ENCODE assay signal across 10 cellular contexts in the genomic region with DNA sequence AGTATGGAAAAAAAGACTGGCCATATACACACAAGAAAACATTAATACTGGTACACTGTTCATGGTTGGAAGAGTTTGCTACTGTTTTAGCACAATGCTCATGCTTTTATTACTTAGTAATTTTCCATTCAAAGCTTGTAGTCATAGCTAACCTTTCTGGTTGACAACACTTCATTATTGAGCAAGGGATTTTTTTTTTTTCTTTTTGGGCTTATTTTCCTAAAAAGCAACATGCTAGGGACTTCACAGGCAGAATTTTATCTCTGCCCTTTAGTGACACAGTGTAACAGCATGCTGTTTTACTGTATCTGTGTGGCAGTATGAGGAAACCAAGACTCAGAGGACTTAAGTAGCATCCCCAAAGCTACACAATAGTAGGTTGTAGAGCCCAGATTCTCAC. TPM values are rescaled to one million over a fixed set of nuclear protein-coding genes. Genes with fewer than 3 reads are reported as not detected.
DNase-seq lines count a peak whose midpoint lies in the region; ATAC-seq and TF ChIP-seq lines count a peak whose summit lies in the region.
"Had no signal": no experiment of that assay in that cellular context is flagged by ENCODE, and none has a peak within 500 bp of the region (broad histone marks: within the 10 kb centered on the region; RNA-seq: fewer than 3 reads in every experiment).

No MANE protein-coding gene starts in this region.

- no peak overlapping the region for H2AFZ ChIP-seq in GM23248
- H2AFZ ChIP-seq in smooth muscle cell (ENCODE audit: low read depth): peak overlapping the region; percentile 21

- H3K9me3 ChIP-seq in GM23248 (ENCODE audit: low read depth): no peaks in the 10 kb centered on the region
- no peaks in the 10 kb centered on the region for H3K9me3 ChIP-seq in smooth muscle cell (replicated peaks; ENCODE audit: low read depth)
- H3K9me3 ChIP-seq: thyroid gland had no signal

- H3K27ac ChIP-seq in GM23248 (peak overlapping the region; percentile 64), smooth muscle cell (ENCODE audit: low read depth) (peak overlapping the region; percentile 41)

- H3F3A ChIP-seq in GM23248 (ENCODE audit: insufficient read depth) (peaks cover 5% of the 10 kb centered on the region; the same call in 1 of the 2 replicates), smooth muscle cell (ENCODE audit: low read depth) (peaks cover 5% of the 10 kb centered on the region)

- H3K4me3 ChIP-seq in GM23248 (no peak overlapping the region), smooth muscle cell (no peak overlapping the region)
- H3K4me3 ChIP-seq: thyroid gland had no signal

- ATAC-seq in HG02970 (IDR thresholded peaks at IDR 0.05; ENCODE audit: low FRiP score, unreplicated experiment): no peak

- in situ Hi-C loops in GM23248 (cut with MboI): no loop called here

- peak overlapping the region; percentile 18 for H3K9ac ChIP-seq in GM23248
- no peak overlapping the region for H3K9ac ChIP-seq in smooth muscle cell (ENCODE audit: low read depth)

- H3K4me1 ChIP-seq in GM23248 (ENCODE audit: insufficient read depth) (peaks cover 29% of the 10 kb centered on the region), smooth muscle cell (ENCODE audit: low read depth) (peaks cover 4% of the 10 kb centered on the region)

- no peaks in the 10 kb centered on the region for H3K9me2 ChIP-seq in GM23248 (ENCODE audit: insufficient read depth)

- DNase-seq in NCI-H1694 (lab: John Stamatoyannopoulos, UW) (peak; percentile 4), NCI-H1694 treated with DMSO at 0.1 percent for 48 hours (lab: John Stamatoyannopoulos, UW) (no peak), GM23248 (peak; percentile 65), NCI-H526 treated with DMSO at 0.1 percent for 48 hours (lab: John Stamatoyannopoulos, UW) (peak; percentile 29), smooth muscle cell (lab: John Stamatoyannopoulos, UW; ENCODE audit: unreplicated experiment) (no peak), iPS-NIHi11 (ENCODE audit: low spot score) (no peak)
- no peak for DNase-seq in stimulated activated naive CD4-positive, alpha-beta T cell (lab: John Stamatoyannopoulos, UW)
- DNase-seq: IMR-90, thyroid gland had no signal

- no peaks in the 10 kb centered on the region for H3K36me3 ChIP-seq in GM23248 (ENCODE audit: low read depth)
- H3K36me3 ChIP-seq in smooth muscle cell (ENCODE audit: low read depth): no peaks in the 10 kb centered on the region
- H3K36me3 ChIP-seq: thyroid gland had no signal

- no peaks in the 10 kb centered on the region for H3K27me3 ChIP-seq in GM23248 (replicated peaks; ENCODE audit: insufficient read depth)
- no peaks in the 10 kb centered on the region for H3K27me3 ChIP-seq in smooth muscle cell (ENCODE audit: low read depth)
- H3K27me3 ChIP-seq: thyroid gland had no signal

- H4K20me1 ChIP-seq in GM23248 (ENCODE audit: insufficient read depth): no peaks in the 10 kb centered on the region
- H4K20me1 ChIP-seq in smooth muscle cell (ENCODE audit: low read depth): no peaks in the 10 kb centered on the region

- H3K79me2 ChIP-seq in GM23248 (ENCODE audit: insufficient read depth) (no peaks in the 10 kb centered on the region), smooth muscle cell (ENCODE audit: low read depth) (no peaks in the 10 kb centered on the region)

- no peak for TF ChIP-seq CTCF in smooth muscle cell (IDR thresholded peaks at IDR 0.05; ENCODE audit: borderline replicate concordance, insufficient read depth, poor library complexity, severe bottlenecking)

- H3K4me2 ChIP-seq in GM23248 (ENCODE audit: unreplicated experiment) (no peak overlapping the region), smooth muscle cell (peak overlapping the region; percentile 10)

RNA-seq across cellular contexts. Expression of gene FGGY, which starts 58.5 kb away (rescaled TPM):
- 11.4 and 16.9 TPM in 2 replicates for total RNA-seq in GM23248 (2014; rRNA removed; shearing (Covaris generic))
- polyA plus RNA-seq in GM23248 (2016; fragmentation: Nextera tagmentation; extraction: Ambion mirVana) (12.8 and 16.4 TPM in 2 replicates), smooth muscle cell (4.8 and 5.1 TPM in 2 replicates)
- 5.6 and 9.2 TPM in 2 replicates for total RNA-seq in smooth muscle cell

Comparison
In these comparisons a context has a peak if more than half of its experiments do, and no peak if none do; other contexts are left out.
1. DNase-seq: peak in NCI-H1694 (single experiment), GM23248 (single experiment) and NCI-H526 treated with DMSO at 0.1 percent for 48 hours (single experiment); none in NCI-H1694 treated with DMSO at 0.1 percent for 48 hours (single experiment), smooth muscle cell (single experiment), stimulated activated naive CD4-positive, alpha-beta T cell (0 of 6) and iPS-NIHi11 (single experiment).